In genomic region chrX:24100713-24101112, GRCh38 we compare ENCODE assay signal across 18 cellular contexts. TPM values are rescaled to one million over a fixed set of nuclear protein-coding genes. Genes with fewer than 3 reads are reported as not detected.
DNase-seq lines count a peak whose midpoint lies in the region; ATAC-seq and TF ChIP-seq lines count a peak whose summit lies in the region.
"Had no signal": no experiment of that assay in that cellular context is flagged by ENCODE, and none has a peak within 500 bp of the region (broad histone marks: within the 10 kb centered on the region; RNA-seq: fewer than 3 reads in every experiment).

No MANE protein-coding gene starts in this region.

- H3K27me3 Mint-ChIP-seq in activated T-cell treated with anti-CD3 and anti-CD28 coated beads, Interleukin-2, amount 50 U/mL, for 72 hours (ENCODE audit: low read depth): no peaks in the 10 kb centered on the region
- H3K27me3 Mint-ChIP-seq in activated T-cell treated with anti-CD3 and anti-CD28 coated beads, Interleukin-2, amount 50 U/mL, for 24 hours: no peaks in the 10 kb centered on the region
- no peaks in the 10 kb centered on the region for H3K27me3 Mint-ChIP-seq in T-helper 17 cell
- H3K27me3 Mint-ChIP-seq: activated B cell treated with CpG ODN at 0.5 μM for 24 hours had no signal

- DNase-seq in activated T-cell treated with anti-CD3 and anti-CD28 coated beads, Interleukin-2, amount 50 U/mL, for 72 hours: no peak
- DNase-seq in activated T-cell treated with anti-CD3 and anti-CD28 coated beads, Interleukin-2, amount 50 U/mL, for 24 hours: no peak
- DNase-seq in T-helper 17 cell (no peak), fibroblast of mammary gland (ENCODE audit: low read depth) (peak; percentile 40), T1000 (lab: John Stamatoyannopoulos, UW) (no peak), heart right ventricle (no peak)
- no peak for DNase-seq in stimulated activated effector memory CD8-positive, alpha-beta T cell treated with anti-CD3 and anti-CD28 coated beads, Interleukin-12 subunit alpha, Interleukin-12 subunit beta, amount 100 ng/mL, for 72 hours (ENCODE audit: low spot score in 2 of 2)
- DNase-seq: activated B cell treated with CpG ODN at 0.5 μM for 24 hours; activated T-cell treated with anti-CD3 and anti-CD28 coated beads, Interleukin-2, amount 50 U/mL, for 4 hours; amniotic stem cell; COR-L47; NCI-H1417 treated with DMSO at 0.1 percent for 48 hours; NCI-H345; sigmoid colon; stimulated activated naive CD4-positive, alpha-beta T cell had no signal

- peak; percentile 55 to 65 for ATAC-seq in activated T-cell treated with anti-CD3 and anti-CD28 coated beads, Interleukin-2, amount 50 U/mL, for 72 hours (replicated peaks in 1 of 2)
- ATAC-seq in T-helper 17 cell (no peak), heart right ventricle (no peak), GM18502 (IDR thresholded peaks at IDR 0.05; ENCODE audit: poor library complexity, unreplicated experiment) (no peak)
- ATAC-seq in stimulated activated effector memory CD8-positive, alpha-beta T cell treated with anti-CD3 and anti-CD28 coated beads, Interleukin-12 subunit alpha, Interleukin-12 subunit beta, amount 100 ng/mL, for 72 hours: peak; percentile 71

- intact Hi-C loops in heart right ventricle (cut with DNase I): no loop called here

- peaks cover 0 to 31% (median 0%) of the 10 kb centered on the region in 7 donors for H3K27me3 ChIP-seq in heart right ventricle
- H3K27me3 ChIP-seq: sigmoid colon, SJSA1 had no signal

- H3K4me3 Mint-ChIP-seq in activated T-cell treated with anti-CD3 and anti-CD28 coated beads, Interleukin-2, amount 50 U/mL, for 72 hours: peak overlapping the region in 1 of 2 donors; percentile 42
- H3K4me3 Mint-ChIP-seq in activated T-cell treated with anti-CD3 and anti-CD28 coated beads, Interleukin-2, amount 50 U/mL, for 24 hours: no peak overlapping the region
- H3K4me3 Mint-ChIP-seq in T-helper 17 cell: no peak overlapping the region
- no peak overlapping the region for H3K4me3 Mint-ChIP-seq in stimulated activated effector memory CD8-positive, alpha-beta T cell treated with anti-CD3 and anti-CD28 coated beads, Interleukin-12 subunit alpha, Interleukin-12 subunit beta, amount 100 ng/mL, for 72 hours
- H3K4me3 Mint-ChIP-seq: activated B cell treated with CpG ODN at 0.5 μM for 24 hours; activated T-cell treated with anti-CD3 and anti-CD28 coated beads, Interleukin-2, amount 50 U/mL, for 4 hours had no signal

- H3K9me3 Mint-ChIP-seq in activated T-cell treated with anti-CD3 and anti-CD28 coated beads, Interleukin-2, amount 50 U/mL, for 72 hours: no peaks in the 10 kb centered on the region
- no peaks in the 10 kb centered on the region for H3K9me3 Mint-ChIP-seq in activated T-cell treated with anti-CD3 and anti-CD28 coated beads, Interleukin-2, amount 50 U/mL, for 24 hours
- no peaks in the 10 kb centered on the region for H3K9me3 Mint-ChIP-seq in stimulated activated effector memory CD8-positive, alpha-beta T cell treated with anti-CD3 and anti-CD28 coated beads, Interleukin-12 subunit alpha, Interleukin-12 subunit beta, amount 100 ng/mL, for 72 hours
- H3K9me3 Mint-ChIP-seq: activated B cell treated with CpG ODN at 0.5 μM for 24 hours; activated T-cell treated with anti-CD3 and anti-CD28 coated beads, Interleukin-2, amount 50 U/mL, for 4 hours had no signal

- H3K36me3 ChIP-seq in heart right ventricle: no peaks in the 10 kb centered on the region
- H3K36me3 ChIP-seq: sigmoid colon, SJSA1 had no signal

- no peaks in the 10 kb centered on the region for H3K4me1 ChIP-seq in heart right ventricle
- H3K4me1 ChIP-seq: SJSA1 had no signal

- WGBS in heart right ventricle, 2 donors: 45 to 64% methylated on average over 2 of the region's 2 CpGs

- H3K27ac ChIP-seq in heart right ventricle: no peak overlapping the region
- H3K27ac ChIP-seq: sigmoid colon, SJSA1 had no signal

- H3K9me3 ChIP-seq in T-helper 17 cell (ENCODE audit: control insufficient read depth, low read length, poor library complexity, severe bottlenecking): no peaks in the 10 kb centered on the region
- H3K9me3 ChIP-seq in heart right ventricle: no peaks in the 10 kb centered on the region
- H3K9me3 ChIP-seq: sigmoid colon, SJSA1 had no signal

- H3K27ac Mint-ChIP-seq in activated T-cell treated with anti-CD3 and anti-CD28 coated beads, Interleukin-2, amount 50 U/mL, for 72 hours: peak overlapping the region; percentile 79
- no peak overlapping the region for H3K27ac Mint-ChIP-seq in activated T-cell treated with anti-CD3 and anti-CD28 coated beads, Interleukin-2, amount 50 U/mL, for 24 hours
- peak overlapping the region; percentile 34 for H3K27ac Mint-ChIP-seq in T-helper 17 cell
- H3K27ac Mint-ChIP-seq in stimulated activated effector memory CD8-positive, alpha-beta T cell treated with anti-CD3 and anti-CD28 coated beads, Interleukin-12 subunit alpha, Interleukin-12 subunit beta, amount 100 ng/mL, for 72 hours: no peak overlapping the region
- H3K27ac Mint-ChIP-seq: activated B cell treated with CpG ODN at 0.5 μM for 24 hours had no signal

- no peaks in the 10 kb centered on the region for H3K36me3 Mint-ChIP-seq in activated T-cell treated with anti-CD3 and anti-CD28 coated beads, Interleukin-2, amount 50 U/mL, for 72 hours (ENCODE audit: insufficient read depth in 2 of 2)
- no peaks in the 10 kb centered on the region for H3K36me3 Mint-ChIP-seq in activated T-cell treated with anti-CD3 and anti-CD28 coated beads, Interleukin-2, amount 50 U/mL, for 24 hours (ENCODE audit: low read depth)
- H3K36me3 Mint-ChIP-seq in T-helper 17 cell (ENCODE audit: low read depth): no peaks in the 10 kb centered on the region
- H3K36me3 Mint-ChIP-seq in stimulated activated effector memory CD8-positive, alpha-beta T cell treated with anti-CD3 and anti-CD28 coated beads, Interleukin-12 subunit alpha, Interleukin-12 subunit beta, amount 100 ng/mL, for 72 hours: no peaks in the 10 kb centered on the region

- no peak for TF ChIP-seq CTCF in fibroblast of mammary gland (conservative IDR thresholded peaks at IDR 0.05; ENCODE audit: control insufficient read depth, insufficient read depth, low read depth, low read length)
- no peak for TF ChIP-seq CTCF in heart right ventricle (IDR thresholded peaks at IDR 0.05)

- peaks cover 15% of the 10 kb centered on the region for H3K4me1 Mint-ChIP-seq in activated T-cell treated with anti-CD3 and anti-CD28 coated beads, Interleukin-2, amount 50 U/mL, for 72 hours (ENCODE audit: low read depth)
- peaks cover 15% of the 10 kb centered on the region for H3K4me1 Mint-ChIP-seq in activated T-cell treated with anti-CD3 and anti-CD28 coated beads, Interleukin-2, amount 50 U/mL, for 24 hours (ENCODE audit: low read depth)
- peaks cover 14% of the 10 kb centered on the region for H3K4me1 Mint-ChIP-seq in T-helper 17 cell
- H3K4me1 Mint-ChIP-seq in stimulated activated effector memory CD8-positive, alpha-beta T cell treated with anti-CD3 and anti-CD28 coated beads, Interleukin-12 subunit alpha, Interleukin-12 subunit beta, amount 100 ng/mL, for 72 hours: peaks cover 20% of the 10 kb centered on the region
- H3K4me1 Mint-ChIP-seq: activated B cell treated with CpG ODN at 0.5 μM for 24 hours had no signal

- H3K4me3 ChIP-seq in fibroblast of mammary gland (ENCODE audit: control insufficient read depth, low read depth, low read length) (no peak overlapping the region), heart right ventricle (no peak overlapping the region)
- H3K4me3 ChIP-seq: lung, sigmoid colon, SJSA1 had no signal

RNA-seq across cellular contexts. Expression of gene EIF2S3, which starts 46.0 kb away (rescaled TPM):
- 100 to 1,000 TPM; 320 to 443 TPM for total RNA-seq in activated T-cell treated with anti-CD3 and anti-CD28 coated beads, Interleukin-2, amount 50 U/mL, for 72 hours
- total RNA-seq in T-helper 17 cell (100 to 1,000 TPM; 161 to 172 TPM), heart right ventricle (100 to 1,000 TPM in 1 of 10 donors, 10 to 100 TPM in 9; 68.7 to 104 (median 80.6) TPM)
- polyA plus RNA-seq in heart right ventricle: 10 to 100 TPM; 28.4 to 38.6 TPM

RNA-seq across cellular contexts. Expression of gene ZFX, which starts 48.8 kb away (rescaled TPM):
- total RNA-seq in activated T-cell treated with anti-CD3 and anti-CD28 coated beads, Interleukin-2, amount 50 U/mL, for 72 hours: 10 to 100 TPM; 47.2 to 78.6 TPM
- total RNA-seq in T-helper 17 cell (10 to 100 TPM; 50.8 to 55.8 TPM), heart right ventricle (10 to 100 TPM; 32.0 to 57.6 (median 38.3) TPM)
- polyA plus RNA-seq in heart right ventricle: 1 to 10 TPM; 3.2 to 9.9 TPM

Comparison
In these comparisons a context has a peak if more than half of its experiments do, and no peak if none do; other contexts are left out.
1. H3K27ac Mint-ChIP-seq: peak in activated T-cell treated with anti-CD3 and anti-CD28 coated beads, Interleukin-2, amount 50 U/mL, for 72 hours (single experiment) and T-helper 17 cell (single experiment); none in activated T-cell treated with anti-CD3 and anti-CD28 coated beads, Interleukin-2, amount 50 U/mL, for 24 hours (single experiment) and stimulated activated effector memory CD8-positive, alpha-beta T cell treated with anti-CD3 and anti-CD28 coated beads, Interleukin-12 subunit alpha, Interleukin-12 subunit beta, amount 100 ng/mL, for 72 hours (single experiment).
2. ATAC-seq: peak in activated T-cell treated with anti-CD3 and anti-CD28 coated beads, Interleukin-2, amount 50 U/mL, for 72 hours (2 of 2) and stimulated activated effector memory CD8-positive, alpha-beta T cell treated with anti-CD3 and anti-CD28 coated beads, Interleukin-12 subunit alpha, Interleukin-12 subunit beta, amount 100 ng/mL, for 72 hours (single experiment); none in T-helper 17 cell (single experiment), heart right ventricle (0 of 8) and GM18502 (single experiment).